In the genomic region with DNA sequence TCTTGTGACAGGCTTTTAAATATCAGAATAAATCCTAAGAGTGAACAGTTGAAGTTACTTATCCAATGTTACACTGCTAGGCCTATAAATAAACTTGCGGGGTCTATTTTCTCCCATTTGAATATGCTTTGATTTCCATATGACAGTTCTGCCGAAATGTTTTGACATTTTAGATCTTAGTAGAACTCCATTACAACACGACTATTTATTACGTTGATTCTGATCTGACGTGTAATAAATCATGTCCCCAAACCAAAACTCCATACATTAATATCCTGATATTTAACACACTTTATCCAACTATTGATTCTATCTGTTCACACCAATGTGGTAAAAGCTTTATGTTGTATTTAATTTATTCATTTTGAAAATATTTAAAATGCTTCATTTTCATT, we compare ENCODE assay signal across 8 cellular contexts. TPM values are rescaled to one million over a fixed set of nuclear protein-coding genes. Genes with fewer than 3 reads are reported as not detected.
DNase-seq lines count a peak whose midpoint lies in the region; TF ChIP-seq lines count a peak whose summit lies in the region.

No MANE protein-coding gene starts in this region.

- H3K9me2 ChIP-seq in Loucy (replicated peaks; ENCODE audit: low read depth, low read length) = no peaks in the 10 kb centered on the region

- intact Hi-C loops in dorsolateral prefrontal cortex (cut with DNase I) (loop anchor here (5.0 to 10.0 kb wide), 4 partner anchors 174 to 664 kb away; a partner anchor contains a TSS), posterior cingulate gyrus (cut with DNase I) (loop anchor here (1.0 to 5.0 kb wide), 3 partner anchors 24 to 248 kb away; a partner anchor contains a TSS)

- H3K9me3 ChIP-seq in Loucy (ENCODE audit: insufficient read depth, low read depth, low read length) = no peaks in the 10 kb centered on the region
- no peaks in the 10 kb centered on the region for H3K9me3 ChIP-seq in neural progenitor cell (ENCODE audit: low read depth)

- no peaks in the 10 kb centered on the region for H3K36me3 ChIP-seq in Loucy (ENCODE audit: insufficient read depth, low read length)
- H3K36me3 ChIP-seq in neural progenitor cell = no peaks in the 10 kb centered on the region

- no peak overlapping the region for H3K27ac Mint-ChIP-seq in neural progenitor cell

- H3K27me3 Mint-ChIP-seq in neural progenitor cell (ENCODE audit: insufficient read depth, low read depth) = no peaks in the 10 kb centered on the region

- peak overlapping the region; percentile 65 for H3K9ac ChIP-seq in Loucy (ENCODE audit: low read depth, low read length, poor library complexity, severe bottlenecking)
- H3K9ac ChIP-seq in neural progenitor cell = no peak overlapping the region

- H3K4me1 ChIP-seq in Loucy (ENCODE audit: insufficient read depth, low read length, poor library complexity, severe bottlenecking) = peaks cover 16% of the 10 kb centered on the region
- H3K4me1 ChIP-seq in neural progenitor cell = no peaks in the 10 kb centered on the region

- H3K4me3 ChIP-seq in Loucy (ENCODE audit: low read length, poor library complexity, severe bottlenecking) (peak overlapping the region; percentile 94), dorsolateral prefrontal cortex (peak overlapping the region; percentile 27 to 87 (median 76)), neural progenitor cell (peak overlapping the region; percentile 64)

- H3K79me2 ChIP-seq in Loucy (ENCODE audit: insufficient read depth, low read length) = no peaks in the 10 kb centered on the region
- no peaks in the 10 kb centered on the region for H3K79me2 ChIP-seq in neural progenitor cell (ENCODE audit: low read depth)

- H3K27ac ChIP-seq in C4-2B = peak overlapping the region; percentile 58
- H3K27ac ChIP-seq in dorsolateral prefrontal cortex = peak overlapping the region in 57 of 59 donors; percentile 11 to 94 (median 84)
- H3K27ac ChIP-seq in neural progenitor cell = no peak overlapping the region

- H2AFZ ChIP-seq in Loucy (ENCODE audit: low read length) (peak overlapping the region; percentile 92), neural progenitor cell (replicated peaks) (no peak overlapping the region)

- H3K4me2 ChIP-seq in Loucy (ENCODE audit: low read depth, low read length, poor library complexity, severe bottlenecking) = peak overlapping the region; percentile 82
- H3K4me2 ChIP-seq in neural progenitor cell = peak overlapping the region; percentile 88

- H3K27me3 ChIP-seq in Loucy (ENCODE audit: insufficient read depth, low read length, poor library complexity, severe bottlenecking) (no peaks in the 10 kb centered on the region), dorsolateral prefrontal cortex (no peaks in the 10 kb centered on the region), neural progenitor cell (peaks cover 10% of the 10 kb centered on the region)

- no peaks in the 10 kb centered on the region for H3F3A ChIP-seq in Loucy (ENCODE audit: low read depth)
- peaks cover 11% of the 10 kb centered on the region for H3F3A ChIP-seq in neural progenitor cell (ENCODE audit: low read depth)

- H3K36me3 Mint-ChIP-seq in neural progenitor cell = no peaks in the 10 kb centered on the region

- TF ChIP-seq CTCF in C4-2B (conservative IDR thresholded peaks at IDR 0.05) = no peak
- TF ChIP-seq CTCF in Loucy (conservative IDR thresholded peaks at IDR 0.05; ENCODE audit: low read length) = no peak
- no peak for TF ChIP-seq CTCF in dorsolateral prefrontal cortex (IDR thresholded peaks at IDR 0.05 in 54 of 56, conservative IDR thresholded peaks at IDR 0.05 in 2 of 56; ENCODE audit: low read depth in 1 of 56, partially characterized antibody in 56 of 56)
- no peak for TF ChIP-seq CTCF in neural progenitor cell (IDR thresholded peaks at IDR 0.05)

- peaks cover 10% of the 10 kb centered on the region for H3K4me1 Mint-ChIP-seq in neural progenitor cell

- no peaks in the 10 kb centered on the region for H3K9me3 Mint-ChIP-seq in neural progenitor cell

- no peak for DNase-seq in dorsolateral prefrontal cortex
- DNase-seq in neural progenitor cell (ENCODE audit: low spot score) = peak; percentile 0
- no peak for DNase-seq in ecto neural progenitor cell (ENCODE audit: low spot score)
- DNase-seq in posterior cingulate gyrus = no peak
- DNase-seq in kidney tubule cell (ENCODE audit: low spot score) = no peak
- DNase-seq in mucosa of gallbladder (ENCODE audit: low spot score) = no peak

- H3K4me3 Mint-ChIP-seq in neural progenitor cell = peak overlapping the region; percentile 97

- no peaks in the 10 kb centered on the region for H4K20me1 ChIP-seq in Loucy (ENCODE audit: insufficient read depth, low read length, poor library complexity, severe bottlenecking)
- no peaks in the 10 kb centered on the region for H4K20me1 ChIP-seq in neural progenitor cell (ENCODE audit: low read depth)

RNA-seq across cellular contexts. Expression of a gene that starts 16.1 kb away (rescaled TPM):
- total RNA-seq in dorsolateral prefrontal cortex = 100 to 1,000 TPM in 116 of 120 experiments, 10 to 100 TPM in 4; 91.8 to 161 (median 124) TPM
- 60.5 and 83.0 TPM in 2 replicates for total RNA-seq in neural progenitor cell (ENCODE audit: low replicate concordance)
- total RNA-seq in mucosa of gallbladder = 62.5 TPM

RNA-seq across cellular contexts. Expression of a gene that starts 24.2 kb away (rescaled TPM):
- total RNA-seq in dorsolateral prefrontal cortex (10 to 100 TPM; 16.6 to 28.7 (median 22.5) TPM), neural progenitor cell (ENCODE audit: low replicate concordance) (41.6 and 48.7 TPM in 2 replicates), mucosa of gallbladder (62.0 TPM)
